In genomic region chr17:28712705-28713415, GRCh38 we compare ENCODE assay signal across 1 cellular context.
A peak's percentile ranks its signal among the peaks of the same experiment; 100 is the strongest.
TF ChIP-seq lines count a peak whose summit lies in the region.

No MANE protein-coding gene starts in this region.

TF ChIP-seq in HepG2, 621 proteins besides CTCF, POLR2A, EP300 and RAD21:
- no peak for TF ChIP-seq ZNF652 (CRISPR knock-in tag; IDR thresholded peaks at IDR 0.05; ENCODE audit: borderline replicate concordance, low read depth)
- TF ChIP-seq, protein P1, sequence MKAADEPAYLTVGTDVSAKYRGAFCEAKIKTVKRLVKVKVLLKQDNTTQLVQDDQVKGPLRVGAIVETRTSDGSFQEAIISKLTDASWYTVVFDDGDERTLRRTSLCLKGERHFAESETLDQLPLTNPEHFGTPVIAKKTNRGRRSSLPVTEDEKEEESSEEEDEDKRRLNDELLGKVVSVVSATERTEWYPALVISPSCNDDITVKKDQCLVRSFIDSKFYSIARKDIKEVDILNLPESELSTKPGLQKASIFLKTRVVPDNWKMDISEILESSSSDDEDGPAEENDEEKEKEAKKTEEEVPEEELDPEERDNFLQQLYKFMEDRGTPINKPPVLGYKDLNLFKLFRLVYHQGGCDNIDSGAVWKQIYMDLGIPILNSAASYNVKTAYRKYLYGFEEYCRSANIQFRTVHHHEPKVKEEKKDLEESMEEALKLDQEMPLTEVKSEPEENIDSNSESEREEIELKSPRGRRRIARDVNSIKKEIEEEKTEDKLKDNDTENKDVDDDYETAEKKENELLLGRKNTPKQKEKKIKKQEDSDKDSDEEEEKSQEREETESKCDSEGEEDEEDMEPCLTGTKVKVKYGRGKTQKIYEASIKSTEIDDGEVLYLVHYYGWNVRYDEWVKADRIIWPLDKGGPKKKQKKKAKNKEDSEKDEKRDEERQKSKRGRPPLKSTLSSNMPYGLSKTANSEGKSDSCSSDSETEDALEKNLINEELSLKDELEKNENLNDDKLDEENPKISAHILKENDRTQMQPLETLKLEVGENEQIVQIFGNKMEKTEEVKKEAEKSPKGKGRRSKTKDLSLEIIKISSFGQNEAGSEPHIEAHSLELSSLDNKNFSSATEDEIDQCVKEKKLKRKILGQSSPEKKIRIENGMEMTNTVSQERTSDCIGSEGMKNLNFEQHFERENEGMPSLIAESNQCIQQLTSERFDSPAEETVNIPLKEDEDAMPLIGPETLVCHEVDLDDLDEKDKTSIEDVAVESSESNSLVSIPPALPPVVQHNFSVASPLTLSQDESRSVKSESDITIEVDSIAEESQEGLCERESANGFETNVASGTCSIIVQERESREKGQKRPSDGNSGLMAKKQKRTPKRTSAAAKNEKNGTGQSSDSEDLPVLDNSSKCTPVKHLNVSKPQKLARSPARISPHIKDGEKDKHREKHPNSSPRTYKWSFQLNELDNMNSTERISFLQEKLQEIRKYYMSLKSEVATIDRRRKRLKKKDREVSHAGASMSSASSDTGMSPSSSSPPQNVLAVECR (CRISPR knock-in tag; IDR thresholded peaks at IDR 0.05; ENCODE audit: borderline replicate concordance): 0 out of 2 replicates have a peak, but pooled peaks have one; percentile 18
